In genomic region chr3:28907616-28908015, GRCh38 we compare ENCODE assay signal across 21 cellular contexts.
A peak's percentile ranks its signal among the peaks of the same experiment; 100 is the strongest.
DNase-seq lines count a peak whose midpoint lies in the region; ATAC-seq and TF ChIP-seq lines count a peak whose summit lies in the region.
"Had no signal": no experiment of that assay in that cellular context is flagged by ENCODE, and none has a peak within 500 bp of the region (broad histone marks: within the 10 kb centered on the region; RNA-seq: fewer than 3 reads in every experiment).

No MANE protein-coding gene starts in this region.

- H4K20me1 ChIP-seq in PC-3 (ENCODE audit: low read length): no peaks in the 10 kb centered on the region

- H2AFZ ChIP-seq in PC-3 (ENCODE audit: low read length): no peak overlapping the region

- H3K79me2 ChIP-seq in PC-3 (ENCODE audit: low read length): no peaks in the 10 kb centered on the region

- H3K4me1 Mint-ChIP-seq in activated T-cell treated with anti-CD3 and anti-CD28 coated beads, Interleukin-2, amount 50 U/mL, for 72 hours (ENCODE audit: low read depth): peaks cover 5% of the 10 kb centered on the region
- no peaks in the 10 kb centered on the region for H3K4me1 Mint-ChIP-seq in natural killer cell
- H3K4me1 Mint-ChIP-seq: CD4-positive, alpha-beta memory T cell had no signal

- H3K4me1 ChIP-seq in PC-3 (ENCODE audit: insufficient read depth, low read length): no peaks in the 10 kb centered on the region
- H3K4me1 ChIP-seq: A549 had no signal

- H3K27ac ChIP-seq in PC-3 (ENCODE audit: low read length): no peak overlapping the region
- H3K27ac ChIP-seq: A549 had no signal

- intact Hi-C loops in PC-3 (cut with micrococcal nuclease) (no loop called here), natural killer cell (cut with micrococcal nuclease) (no loop called here)

- H3F3A ChIP-seq in PC-3 (ENCODE audit: low read length, unreplicated experiment): no peaks in the 10 kb centered on the region

- no peaks in the 10 kb centered on the region for H3K36me3 ChIP-seq in PC-3 (ENCODE audit: low read depth, low read length)

- H3K4me2 ChIP-seq in PC-3 (ENCODE audit: low read length): no peak overlapping the region
- H3K4me2 ChIP-seq: A549 had no signal

- no peak overlapping the region for H3K4me3 Mint-ChIP-seq in activated T-cell treated with anti-CD3 and anti-CD28 coated beads, Interleukin-2, amount 50 U/mL, for 72 hours
- no peak overlapping the region for H3K4me3 Mint-ChIP-seq in natural killer cell
- H3K4me3 Mint-ChIP-seq: CD4-positive, alpha-beta memory T cell had no signal

- no peak overlapping the region for H3K4me3 ChIP-seq in PC-3 (ENCODE audit: low read length)
- H3K4me3 ChIP-seq: A549 had no signal

- TF ChIP-seq CTCF in PC-3 (conservative IDR thresholded peaks at IDR 0.05; ENCODE audit: low read depth, low read length) (no peak), natural killer cell (IDR thresholded peaks at IDR 0.05) (no peak)

- POLR2A ChIA-PET in PC-3 (lab: Charles Lee; ENCODE audit: unreplicated experiment): no interaction called here

- H3K27me3 Mint-ChIP-seq in activated T-cell treated with anti-CD3 and anti-CD28 coated beads, Interleukin-2, amount 50 U/mL, for 72 hours (ENCODE audit: low read depth): peaks cover 5% of the 10 kb centered on the region
- H3K27me3 Mint-ChIP-seq in natural killer cell (ENCODE audit: low read depth in 2 of 2): no peaks in the 10 kb centered on the region
- H3K27me3 Mint-ChIP-seq: CD4-positive, alpha-beta memory T cell had no signal

- H3K9me2 ChIP-seq in PC-3 (replicated peaks; ENCODE audit: low read length): no peaks in the 10 kb centered on the region

- BruUV-seq in PC-3 (replicated peaks; lab: Mats Ljungman, UMichigan): no TSS peak

- H3K9me3 Mint-ChIP-seq in activated T-cell treated with anti-CD3 and anti-CD28 coated beads, Interleukin-2, amount 50 U/mL, for 72 hours: no peaks in the 10 kb centered on the region
- peaks cover 6 to 7% of the 10 kb centered on the region in 2 donors for H3K9me3 Mint-ChIP-seq in natural killer cell

- no peak overlapping the region for H3K9ac ChIP-seq in PC-3 (ENCODE audit: low read length)

- no peak for DNase-seq in activated T-cell treated with anti-CD3 and anti-CD28 coated beads, Interleukin-2, amount 50 U/mL, for 72 hours
- no peak for DNase-seq in activated T-cell treated with anti-CD3 and anti-CD28 coated beads, Interleukin-2, amount 50 U/mL, for 1 hour
- peak; percentile 22 for DNase-seq in PC-3
- peak; percentile 88 for DNase-seq in kidney tubule cell (ENCODE audit: low spot score)
- DNase-seq in germinal center (ENCODE audit: low spot score): no peak
- DNase-seq in NCI-H2081 (lab: John Stamatoyannopoulos, UW): no peak
- no peak for DNase-seq in natural killer cell
- DNase-seq: C1 segment of cervical spinal cord; CD4-positive, alpha-beta memory T cell; COR-L47; GF-D8; NCI-H1092 treated with DMSO at 0.1 percent for 48 hours; NCI-H1436; NCI-H187; NCI-H446; NCI-H524 treated with DMSO at 0.1 percent for 48 hours; NCI-H774; Right ventricle myocardium superior; RPMI8226 had no signal

- H3K27ac Mint-ChIP-seq in activated T-cell treated with anti-CD3 and anti-CD28 coated beads, Interleukin-2, amount 50 U/mL, for 72 hours: no peak overlapping the region
- no peak overlapping the region for H3K27ac Mint-ChIP-seq in natural killer cell
- H3K27ac Mint-ChIP-seq: CD4-positive, alpha-beta memory T cell had no signal

- no peaks in the 10 kb centered on the region for H3K9me3 ChIP-seq in PC-3 (ENCODE audit: low read length)
- H3K9me3 ChIP-seq: A549 had no signal

- ATAC-seq in activated T-cell treated with anti-CD3 and anti-CD28 coated beads, Interleukin-2, amount 50 U/mL, for 72 hours (replicated peaks in 1 of 2): peak; percentile 40 to 53
- ATAC-seq in PC-3 (no peak), natural killer cell (no peak)
- ATAC-seq: A549, HCT116 had no signal

- CTCF ChIA-PET in PC-3 (lab: Charles Lee): no interaction called here

- no peaks in the 10 kb centered on the region for H3K27me3 ChIP-seq in PC-3 (ENCODE audit: low read length)

- H3K36me3 Mint-ChIP-seq in activated T-cell treated with anti-CD3 and anti-CD28 coated beads, Interleukin-2, amount 50 U/mL, for 72 hours (ENCODE audit: insufficient read depth in 2 of 2): no peaks in the 10 kb centered on the region
- H3K36me3 Mint-ChIP-seq in natural killer cell: no peaks in the 10 kb centered on the region
- H3K36me3 Mint-ChIP-seq: CD4-positive, alpha-beta memory T cell had no signal

Comparison
In these comparisons a context has a peak if more than half of its experiments do, and no peak if none do; other contexts are left out.
1. ATAC-seq: peak in activated T-cell treated with anti-CD3 and anti-CD28 coated beads, Interleukin-2, amount 50 U/mL, for 72 hours (2 of 2); none in PC-3 (single experiment) and natural killer cell (0 of 3).
2. DNase-seq: peak in PC-3 (single experiment) and kidney tubule cell (single experiment); none in activated T-cell treated with anti-CD3 and anti-CD28 coated beads, Interleukin-2, amount 50 U/mL, for 72 hours (0 of 2), activated T-cell treated with anti-CD3 and anti-CD28 coated beads, Interleukin-2, amount 50 U/mL, for 1 hour (single experiment), germinal center (single experiment), NCI-H2081 (0 of 2) and natural killer cell (single experiment).